Comparison of ENCODE assay signal across 1 cellular context in the genomic region with DNA sequence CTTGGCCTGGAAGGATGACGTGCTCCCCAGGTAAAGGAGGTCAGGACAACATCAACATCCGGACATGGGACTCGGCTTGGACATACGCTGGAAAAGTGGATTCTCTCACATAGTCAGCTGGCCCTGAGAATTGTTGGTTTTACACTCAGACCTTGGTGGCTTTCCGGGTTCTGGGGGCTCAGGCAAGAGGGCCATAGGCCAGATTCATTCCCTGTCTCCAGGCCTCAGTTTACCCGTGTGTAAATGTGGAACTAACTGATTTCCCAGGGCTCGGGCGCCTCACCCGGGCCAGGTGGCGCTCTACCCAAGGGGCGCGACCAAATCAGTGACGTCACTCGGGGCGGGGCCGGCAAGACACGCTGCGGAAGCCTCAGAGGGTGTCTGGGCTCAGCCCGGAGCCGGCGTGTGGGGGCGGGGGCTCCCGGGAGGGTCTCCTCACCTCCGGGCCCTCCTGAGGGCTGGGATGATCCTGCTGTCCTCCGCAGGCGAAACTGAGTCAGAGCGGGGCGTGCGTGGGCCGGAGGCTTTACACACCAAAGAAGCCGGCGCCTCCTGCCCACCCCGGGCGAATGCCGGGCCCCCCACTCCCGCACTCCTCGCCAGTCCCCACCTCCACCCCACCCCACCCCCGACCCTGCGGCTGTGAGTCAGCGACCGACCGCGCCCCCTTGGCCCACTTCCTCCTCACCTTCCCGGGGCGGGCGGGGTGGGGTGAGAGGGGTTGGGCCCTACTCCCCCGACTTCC.
TF ChIP-seq lines count a peak whose summit lies in the region.

No MANE protein-coding gene starts in this region.

TF ChIP-seq in K562, 482 proteins besides CTCF, POLR2A, EP300 and RAD21 (continued from another document and continues in another):
- TF ChIP-seq ZBTB49 (CRISPR knock-in tag; IDR thresholded peaks at IDR 0.05; ENCODE audit: borderline replicate concordance) (no peak), NFRKB (IDR thresholded peaks at IDR 0.05; ENCODE audit: low read depth) (no peak; the same call in 1 of the 2 replicates), SMARCA5 (IDR thresholded peaks at IDR 0.05) (no peak), PCBP2 (IDR thresholded peaks at IDR 0.05; ENCODE audit: low read depth, low read length, poor library complexity, severe bottlenecking) (no peak), FOXA1 (IDR thresholded peaks at IDR 0.05; ENCODE audit: borderline replicate concordance) (no peak), PTRF (tag; IDR thresholded peaks at IDR 0.05) (no peak), ZNF589 (CRISPR knock-in tag; IDR thresholded peaks at IDR 0.05; ENCODE audit: low read depth) (peak; percentile 86), HDAC6 (IDR thresholded peaks at IDR 0.05; ENCODE audit: low read depth, low read length) (no peak), NR1H2 (CRISPR knock-in tag; IDR thresholded peaks at IDR 0.05) (no peak), ZNF668 (CRISPR knock-in tag; IDR thresholded peaks at IDR 0.05) (no peak), RERE (CRISPR knock-in tag; IDR thresholded peaks at IDR 0.05; ENCODE audit: borderline replicate concordance) (no peak), LCOR (CRISPR knock-in tag; IDR thresholded peaks at IDR 0.05) (no peak; the same call in 1 of the 2 replicates), BRD4 (IDR thresholded peaks at IDR 0.05) (no peak), HDGF (IDR thresholded peaks at IDR 0.05) (no peak), SMC3 (conservative IDR thresholded peaks at IDR 0.05; ENCODE audit: insufficient read depth, low read depth, low read length) (no peak), MED1 (CRISPR knock-in tag; IDR thresholded peaks at IDR 0.05; ENCODE audit: borderline replicate concordance) (no peak), SRF (CRISPR knock-in tag; IDR thresholded peaks at IDR 0.05) (no peak; a peak in 1 of 4 replicates), ZNF274 (IDR thresholded peaks at IDR 0.05; ENCODE audit: borderline replicate concordance, low read depth, low read length) (no peak), AFF4 (CRISPR knock-in tag; IDR thresholded peaks at IDR 0.05) (no peak), GTF2E2 (tag; IDR thresholded peaks at IDR 0.05) (0 out of 2 replicates have a peak, but pooled peaks have one; percentile 46), SMAD4 (CRISPR knock-in tag; conservative IDR thresholded peaks at IDR 0.05) (peak; percentile 79)
- TF ChIP-seq, protein P1, sequence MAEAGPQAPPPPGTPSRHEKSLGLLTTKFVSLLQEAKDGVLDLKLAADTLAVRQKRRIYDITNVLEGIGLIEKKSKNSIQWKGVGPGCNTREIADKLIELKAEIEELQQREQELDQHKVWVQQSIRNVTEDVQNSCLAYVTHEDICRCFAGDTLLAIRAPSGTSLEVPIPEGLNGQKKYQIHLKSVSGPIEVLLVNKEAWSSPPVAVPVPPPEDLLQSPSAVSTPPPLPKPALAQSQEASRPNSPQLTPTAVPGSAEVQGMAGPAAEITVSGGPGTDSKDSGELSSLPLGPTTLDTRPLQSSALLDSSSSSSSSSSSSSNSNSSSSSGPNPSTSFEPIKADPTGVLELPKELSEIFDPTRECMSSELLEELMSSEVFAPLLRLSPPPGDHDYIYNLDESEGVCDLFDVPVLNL (CRISPR knock-in tag; IDR thresholded peaks at IDR 0.05; ENCODE audit: low read depth): no peak
- TF ChIP-seq, protein P2, sequence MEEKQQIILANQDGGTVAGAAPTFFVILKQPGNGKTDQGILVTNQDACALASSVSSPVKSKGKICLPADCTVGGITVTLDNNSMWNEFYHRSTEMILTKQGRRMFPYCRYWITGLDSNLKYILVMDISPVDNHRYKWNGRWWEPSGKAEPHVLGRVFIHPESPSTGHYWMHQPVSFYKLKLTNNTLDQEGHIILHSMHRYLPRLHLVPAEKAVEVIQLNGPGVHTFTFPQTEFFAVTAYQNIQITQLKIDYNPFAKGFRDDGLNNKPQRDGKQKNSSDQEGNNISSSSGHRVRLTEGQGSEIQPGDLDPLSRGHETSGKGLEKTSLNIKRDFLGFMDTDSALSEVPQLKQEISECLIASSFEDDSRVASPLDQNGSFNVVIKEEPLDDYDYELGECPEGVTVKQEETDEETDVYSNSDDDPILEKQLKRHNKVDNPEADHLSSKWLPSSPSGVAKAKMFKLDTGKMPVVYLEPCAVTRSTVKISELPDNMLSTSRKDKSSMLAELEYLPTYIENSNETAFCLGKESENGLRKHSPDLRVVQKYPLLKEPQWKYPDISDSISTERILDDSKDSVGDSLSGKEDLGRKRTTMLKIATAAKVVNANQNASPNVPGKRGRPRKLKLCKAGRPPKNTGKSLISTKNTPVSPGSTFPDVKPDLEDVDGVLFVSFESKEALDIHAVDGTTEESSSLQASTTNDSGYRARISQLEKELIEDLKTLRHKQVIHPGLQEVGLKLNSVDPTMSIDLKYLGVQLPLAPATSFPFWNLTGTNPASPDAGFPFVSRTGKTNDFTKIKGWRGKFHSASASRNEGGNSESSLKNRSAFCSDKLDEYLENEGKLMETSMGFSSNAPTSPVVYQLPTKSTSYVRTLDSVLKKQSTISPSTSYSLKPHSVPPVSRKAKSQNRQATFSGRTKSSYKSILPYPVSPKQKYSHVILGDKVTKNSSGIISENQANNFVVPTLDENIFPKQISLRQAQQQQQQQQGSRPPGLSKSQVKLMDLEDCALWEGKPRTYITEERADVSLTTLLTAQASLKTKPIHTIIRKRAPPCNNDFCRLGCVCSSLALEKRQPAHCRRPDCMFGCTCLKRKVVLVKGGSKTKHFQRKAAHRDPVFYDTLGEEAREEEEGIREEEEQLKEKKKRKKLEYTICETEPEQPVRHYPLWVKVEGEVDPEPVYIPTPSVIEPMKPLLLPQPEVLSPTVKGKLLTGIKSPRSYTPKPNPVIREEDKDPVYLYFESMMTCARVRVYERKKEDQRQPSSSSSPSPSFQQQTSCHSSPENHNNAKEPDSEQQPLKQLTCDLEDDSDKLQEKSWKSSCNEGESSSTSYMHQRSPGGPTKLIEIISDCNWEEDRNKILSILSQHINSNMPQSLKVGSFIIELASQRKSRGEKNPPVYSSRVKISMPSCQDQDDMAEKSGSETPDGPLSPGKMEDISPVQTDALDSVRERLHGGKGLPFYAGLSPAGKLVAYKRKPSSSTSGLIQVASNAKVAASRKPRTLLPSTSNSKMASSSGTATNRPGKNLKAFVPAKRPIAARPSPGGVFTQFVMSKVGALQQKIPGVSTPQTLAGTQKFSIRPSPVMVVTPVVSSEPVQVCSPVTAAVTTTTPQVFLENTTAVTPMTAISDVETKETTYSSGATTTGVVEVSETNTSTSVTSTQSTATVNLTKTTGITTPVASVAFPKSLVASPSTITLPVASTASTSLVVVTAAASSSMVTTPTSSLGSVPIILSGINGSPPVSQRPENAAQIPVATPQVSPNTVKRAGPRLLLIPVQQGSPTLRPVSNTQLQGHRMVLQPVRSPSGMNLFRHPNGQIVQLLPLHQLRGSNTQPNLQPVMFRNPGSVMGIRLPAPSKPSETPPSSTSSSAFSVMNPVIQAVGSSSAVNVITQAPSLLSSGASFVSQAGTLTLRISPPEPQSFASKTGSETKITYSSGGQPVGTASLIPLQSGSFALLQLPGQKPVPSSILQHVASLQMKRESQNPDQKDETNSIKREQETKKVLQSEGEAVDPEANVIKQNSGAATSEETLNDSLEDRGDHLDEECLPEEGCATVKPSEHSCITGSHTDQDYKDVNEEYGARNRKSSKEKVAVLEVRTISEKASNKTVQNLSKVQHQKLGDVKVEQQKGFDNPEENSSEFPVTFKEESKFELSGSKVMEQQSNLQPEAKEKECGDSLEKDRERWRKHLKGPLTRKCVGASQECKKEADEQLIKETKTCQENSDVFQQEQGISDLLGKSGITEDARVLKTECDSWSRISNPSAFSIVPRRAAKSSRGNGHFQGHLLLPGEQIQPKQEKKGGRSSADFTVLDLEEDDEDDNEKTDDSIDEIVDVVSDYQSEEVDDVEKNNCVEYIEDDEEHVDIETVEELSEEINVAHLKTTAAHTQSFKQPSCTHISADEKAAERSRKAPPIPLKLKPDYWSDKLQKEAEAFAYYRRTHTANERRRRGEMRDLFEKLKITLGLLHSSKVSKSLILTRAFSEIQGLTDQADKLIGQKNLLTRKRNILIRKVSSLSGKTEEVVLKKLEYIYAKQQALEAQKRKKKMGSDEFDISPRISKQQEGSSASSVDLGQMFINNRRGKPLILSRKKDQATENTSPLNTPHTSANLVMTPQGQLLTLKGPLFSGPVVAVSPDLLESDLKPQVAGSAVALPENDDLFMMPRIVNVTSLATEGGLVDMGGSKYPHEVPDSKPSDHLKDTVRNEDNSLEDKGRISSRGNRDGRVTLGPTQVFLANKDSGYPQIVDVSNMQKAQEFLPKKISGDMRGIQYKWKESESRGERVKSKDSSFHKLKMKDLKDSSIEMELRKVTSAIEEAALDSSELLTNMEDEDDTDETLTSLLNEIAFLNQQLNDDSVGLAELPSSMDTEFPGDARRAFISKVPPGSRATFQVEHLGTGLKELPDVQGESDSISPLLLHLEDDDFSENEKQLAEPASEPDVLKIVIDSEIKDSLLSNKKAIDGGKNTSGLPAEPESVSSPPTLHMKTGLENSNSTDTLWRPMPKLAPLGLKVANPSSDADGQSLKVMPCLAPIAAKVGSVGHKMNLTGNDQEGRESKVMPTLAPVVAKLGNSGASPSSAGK (IDR thresholded peaks at IDR 0.05): no peak; the same call in 1 of the 2 replicates
